1 cellular context compared by ENCODE assay signal in the genomic region with DNA sequence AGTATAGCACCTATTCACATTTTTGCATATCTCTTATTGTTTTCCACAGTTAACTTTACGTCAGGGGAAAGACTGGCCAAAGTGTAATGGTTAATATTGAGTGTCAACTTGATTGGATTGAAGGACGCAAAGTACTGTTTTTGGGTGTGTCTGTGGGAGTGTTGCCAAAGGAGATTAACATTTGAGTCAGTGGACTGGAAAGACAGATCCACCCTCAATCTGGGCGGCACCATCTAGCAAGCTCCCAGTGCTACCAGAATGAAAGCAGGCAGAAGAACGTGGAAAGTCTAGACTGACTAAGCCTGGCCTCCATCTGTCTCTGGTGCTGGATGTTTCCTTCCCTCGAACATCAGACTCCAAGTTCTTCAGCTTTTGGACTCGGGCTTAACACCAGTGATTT.
TF ChIP-seq lines count a peak whose summit lies in the region.

No MANE protein-coding gene starts in this region.

TF ChIP-seq in K562, 482 proteins besides CTCF, POLR2A, EP300 and RAD21 (continued from another document):
- TF ChIP-seq ZBTB49 (CRISPR knock-in tag; IDR thresholded peaks at IDR 0.05; ENCODE audit: borderline replicate concordance) (no peak), HMG20B (CRISPR knock-in tag; IDR thresholded peaks at IDR 0.05) (no peak), ARID4B (CRISPR knock-in tag; IDR thresholded peaks at IDR 0.05) (no peak), MCM2 (IDR thresholded peaks at IDR 0.05; ENCODE audit: low read depth) (no peak), DPF2 (IDR thresholded peaks at IDR 0.05) (0 out of 2 replicates have a peak, but pooled peaks have one; percentile 11), TAF7 (tag; IDR thresholded peaks at IDR 0.05) (no peak), MYNN (IDR thresholded peaks at IDR 0.05) (no peak), MYNN (CRISPR knock-in tag; IDR thresholded peaks at IDR 0.05) (no peak), ZNF174 (CRISPR knock-in tag; IDR thresholded peaks at IDR 0.05) (no peak), CCNT2 (IDR thresholded peaks at IDR 0.05; ENCODE audit: borderline replicate concordance, extremely low read depth, insufficient read length, low read depth, low read length) (no peak), ZNF717 (CRISPR knock-in tag; IDR thresholded peaks at IDR 0.05) (no peak), HDAC1 (IDR thresholded peaks at IDR 0.05) (no peak), TSC22D4 (tag; IDR thresholded peaks at IDR 0.05) (no peak), PKNOX1 (IDR thresholded peaks at IDR 0.05) (0 out of 2 replicates have a peak, but pooled peaks have one; percentile 18), POLR2H (tag; IDR thresholded peaks at IDR 0.05; ENCODE audit: low read depth) (no peak), CTBP1 (IDR thresholded peaks at IDR 0.05; ENCODE audit: borderline replicate concordance) (peak; percentile 23; the same call in 1 of the 2 replicates)
- TF ChIP-seq, protein P1, sequence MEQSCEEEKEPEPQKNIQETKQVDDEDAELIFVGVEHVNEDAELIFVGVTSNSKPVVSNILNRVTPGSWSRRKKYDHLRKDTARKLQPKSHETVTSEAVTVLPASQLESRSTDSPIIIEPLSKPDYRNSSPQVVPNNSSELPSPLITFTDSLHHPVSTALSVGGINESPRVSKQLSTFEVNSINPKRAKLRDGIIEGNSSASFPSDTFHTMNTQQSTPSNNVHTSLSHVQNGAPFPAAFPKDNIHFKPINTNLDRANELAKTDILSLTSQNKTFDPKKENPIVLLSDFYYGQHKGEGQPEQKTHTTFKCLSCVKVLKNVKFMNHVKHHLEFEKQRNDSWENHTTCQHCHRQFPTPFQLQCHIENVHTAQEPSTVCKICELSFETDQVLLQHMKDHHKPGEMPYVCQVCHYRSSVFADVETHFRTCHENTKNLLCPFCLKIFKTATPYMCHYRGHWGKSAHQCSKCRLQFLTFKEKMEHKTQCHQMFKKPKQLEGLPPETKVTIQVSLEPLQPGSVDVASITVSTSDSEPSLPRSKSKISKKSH (CRISPR knock-in tag; IDR thresholded peaks at IDR 0.05) = no peak
TF ChIP-seq in K562: peak in this region for 4.
